In genomic region chr11:129973809-129974208, GRCh38 we compare ENCODE assay signal across 1 cellular context.
TF ChIP-seq lines count a peak whose summit lies in the region.

No MANE protein-coding gene starts in this region.

TF ChIP-seq in IMR-90, 13 proteins besides CTCF, POLR2A, EP300 and RAD21:
- no peak for TF ChIP-seq RCOR1 (IDR thresholded peaks at IDR 0.05; ENCODE audit: insufficient replicate concordance, low read length)
- no peak for TF ChIP-seq NFE2L2 (IDR thresholded peaks at IDR 0.05; ENCODE audit: low read depth, low read length)
- TF ChIP-seq CHD1 (IDR thresholded peaks at IDR 0.05; ENCODE audit: low read depth, low read length), result no peak
- TF ChIP-seq BHLHE40 (IDR thresholded peaks at IDR 0.05; ENCODE audit: low read depth, low read length), result no peak
- no peak for TF ChIP-seq MAFK (IDR thresholded peaks at IDR 0.05; ENCODE audit: low read depth, low read length)
- TF ChIP-seq SMC3 (IDR thresholded peaks at IDR 0.05; ENCODE audit: low read depth, low read length), result no peak
- TF ChIP-seq MAZ (IDR thresholded peaks at IDR 0.05; ENCODE audit: borderline replicate concordance, low read depth, low read length), result no peak
- TF ChIP-seq USF2 (IDR thresholded peaks at IDR 0.05; ENCODE audit: low read depth, low read length), result no peak
